In genomic region chr2:200184748-200185574, GRCh38 we compare ENCODE assay signal across 29 cellular contexts.
A peak's percentile ranks its signal among the peaks of the same experiment; 100 is the strongest.
DNase-seq lines count a peak whose midpoint lies in the region; ATAC-seq and TF ChIP-seq lines count a peak whose summit lies in the region.
"Had no signal": no experiment of that assay in that cellular context is flagged by ENCODE, and none has a peak within 500 bp of the region (broad histone marks: within the 10 kb centered on the region; RNA-seq: fewer than 3 reads in every experiment).

No MANE protein-coding gene starts in this region.

- H3K27ac ChIP-seq in neural progenitor cell (no peak overlapping the region), transverse colon (no peak overlapping the region)
- H3K27ac ChIP-seq: breast epithelium, C4-2B, left ventricle myocardium inferior, ovary, right atrium auricular region, SJSA1, tibial nerve, WERI-Rb-1 had no signal

- no peak overlapping the region for H3K4me2 ChIP-seq in neural progenitor cell

- no peak overlapping the region for H2AFZ ChIP-seq in neural progenitor cell (replicated peaks)

- no peak for TF ChIP-seq POLR2A in transverse colon (IDR thresholded peaks at IDR 0.05)

- H3F3A ChIP-seq in neural progenitor cell (ENCODE audit: low read depth): no peaks in the 10 kb centered on the region

- H3K9me3 ChIP-seq in neural progenitor cell (ENCODE audit: low read depth) (no peaks in the 10 kb centered on the region), transverse colon (no peaks in the 10 kb centered on the region)
- H3K9me3 ChIP-seq: breast epithelium, ovary, right atrium auricular region, SJSA1, tibial nerve had no signal

- no peaks in the 10 kb centered on the region for H3K36me3 Mint-ChIP-seq in brain
- no peaks in the 10 kb centered on the region for H3K36me3 Mint-ChIP-seq in neural progenitor cell
- H3K36me3 Mint-ChIP-seq in natural killer cell treated with Interleukin-12 subunit alpha and Interleukin-12 subunit beta and Interleukin-15 and Interleukin-18, amount 100 ng/mL, for 72 hours: no peaks in the 10 kb centered on the region

- H3K27me3 ChIP-seq in neural progenitor cell (no peaks in the 10 kb centered on the region), transverse colon (no peaks in the 10 kb centered on the region)
- H3K27me3 ChIP-seq: breast epithelium, ovary, right atrium auricular region, SJSA1 had no signal

- H3K4me1 Mint-ChIP-seq in brain: peaks cover 44% of the 10 kb centered on the region
- peaks cover 21% of the 10 kb centered on the region for H3K4me1 Mint-ChIP-seq in neural progenitor cell
- H3K4me1 Mint-ChIP-seq in natural killer cell treated with Interleukin-12 subunit alpha and Interleukin-12 subunit beta and Interleukin-15 and Interleukin-18, amount 100 ng/mL, for 72 hours (ENCODE audit: low read depth in 2 of 2): no peaks in the 10 kb centered on the region

- no peak for TF ChIP-seq EP300 in transverse colon (IDR thresholded peaks at IDR 0.05; ENCODE audit: low read depth)

- H4K20me1 ChIP-seq in neural progenitor cell (ENCODE audit: low read depth): no peaks in the 10 kb centered on the region

- DNase-seq in left colon (no peak), neural progenitor cell (ENCODE audit: low spot score) (no peak), transverse colon (no peak), medulla oblongata (ENCODE audit: extremely low spot score) (no peak), 8988T (no peak)
- DNase-seq in natural killer cell treated with Interleukin-12 subunit alpha and Interleukin-12 subunit beta and Interleukin-15 and Interleukin-18, amount 100 ng/mL, for 72 hours (ENCODE audit: low spot score): no peak
- DNase-seq: activated CD4-positive, alpha-beta T cell treated with anti-CD3 and anti-CD28 coated beads for 48 hours; activated CD8-positive, alpha-beta memory T cell treated with anti-CD3 and anti-CD28 coated beads for 24 hours; activated naive CD4-positive, alpha-beta T cell treated with anti-CD3 and anti-CD28 coated beads, Interleukin-2, amount 50 U/mL, for 16 hours; activated T-cell treated with anti-CD3 and anti-CD28 coated beads for 4 hours; COR-L47; DMS53; left ventricle myocardium inferior; MV-4-11; NCI-H1436; NCI-H2107; NCI-H510A; ovary; stimulated activated CD4-positive, alpha-beta T cell treated with anti-CD3 and anti-CD28 coated beads, Interleukin-12 subunit alpha, Interleukin-12 subunit beta, amount 100 ng/mL, for 4 hours; stimulated activated CD4-positive, alpha-beta T cell treated with anti-CD3 and anti-CD28 coated beads, Interleukin-4, amount 100 ng/mL, for 1 hour; T-helper 9 cell; WERI-Rb-1 had no signal

- no peaks in the 10 kb centered on the region for H3K79me2 ChIP-seq in neural progenitor cell (ENCODE audit: low read depth)

- no peak overlapping the region for H3K9ac ChIP-seq in neural progenitor cell

- H3K36me3 ChIP-seq in neural progenitor cell: no peaks in the 10 kb centered on the region
- no peaks in the 10 kb centered on the region for H3K36me3 ChIP-seq in transverse colon
- H3K36me3 ChIP-seq: breast epithelium, left ventricle myocardium inferior, ovary, right atrium auricular region, SJSA1, tibial nerve, WERI-Rb-1 had no signal

- H3K27me3 Mint-ChIP-seq in brain: no peaks in the 10 kb centered on the region
- H3K27me3 Mint-ChIP-seq in neural progenitor cell (ENCODE audit: insufficient read depth, low read depth): peaks cover 4% of the 10 kb centered on the region
- H3K27me3 Mint-ChIP-seq in natural killer cell treated with Interleukin-12 subunit alpha and Interleukin-12 subunit beta and Interleukin-15 and Interleukin-18, amount 100 ng/mL, for 72 hours: peaks cover 9 to 38% of the 10 kb centered on the region in 2 donors

- in situ Hi-C loops in transverse colon (cut with MboI; ENCODE audit: low pct_ligation_motif_present in 1 of 4, low pct_unique_long_range_greater_than_20kb in 1 of 4, low sequenced_read_pairs in 3 of 4): no loop called here

- TF ChIP-seq CTCF in brain (conservative IDR thresholded peaks at IDR 0.05) (no peak), neural progenitor cell (IDR thresholded peaks at IDR 0.05) (no peak), transverse colon (IDR thresholded peaks at IDR 0.05) (no peak)

- intact Hi-C loops in left colon (cut with DNase I, micrococcal nuclease) (no loop called here), transverse colon (cut with DNase I; ENCODE audit: low total_unique reads) (no loop called here)

- ATAC-seq in left colon: peak; percentile 74
- ATAC-seq in natural killer cell treated with Interleukin-12 subunit alpha and Interleukin-12 subunit beta and Interleukin-15 and Interleukin-18, amount 100 ng/mL, for 72 hours: no peak

- H3K4me3 Mint-ChIP-seq in brain (peak overlapping the region in 3 of 5 experiments; percentile 5 to 10 (median 8)), neural progenitor cell (no peak overlapping the region)
- no peak overlapping the region for H3K4me3 Mint-ChIP-seq in natural killer cell treated with Interleukin-12 subunit alpha and Interleukin-12 subunit beta and Interleukin-15 and Interleukin-18, amount 100 ng/mL, for 72 hours

- H3K4me1 ChIP-seq in neural progenitor cell (peaks cover 7% of the 10 kb centered on the region), transverse colon (no peaks in the 10 kb centered on the region)
- H3K4me1 ChIP-seq: breast epithelium, left ventricle myocardium inferior, right atrium auricular region, SJSA1 had no signal

- H3K4me3 ChIP-seq in neural progenitor cell (no peak overlapping the region), transverse colon (no peak overlapping the region)
- H3K4me3 ChIP-seq: breast epithelium, left ventricle myocardium inferior, ovary, right atrium auricular region, SJSA1, tibial nerve had no signal

- peaks cover 0 to 7% (median 0%) of the 10 kb centered on the region in 5 experiments for H3K9me3 Mint-ChIP-seq in brain
- peaks cover 2% of the 10 kb centered on the region for H3K9me3 Mint-ChIP-seq in neural progenitor cell
- H3K9me3 Mint-ChIP-seq in natural killer cell treated with Interleukin-12 subunit alpha and Interleukin-12 subunit beta and Interleukin-15 and Interleukin-18, amount 100 ng/mL, for 72 hours: no peaks in the 10 kb centered on the region
- H3K9me3 Mint-ChIP-seq: activated T-helper 2 cell treated with anti-CD3 and anti-CD28 coated beads, Interferon-gamma antibody, Interleukin-2, Interleukin-4, amounts not matched to agents 10 μg/mL and 5 μg/mL and 100 μg/mL, durations not matched to agents 14 hours and 24 hours and 36 hours had no signal

- 46 to 51% methylated on average over 8 of the region's 8 CpGs for WGBS in transverse colon (ENCODE audit: low coverage in 1 of 2), 2 donors

- H3K27ac Mint-ChIP-seq in brain (peak overlapping the region in 4 of 5 experiments; percentile 0 to 86 (median 30)), neural progenitor cell (peak overlapping the region; percentile 52)
- no peak overlapping the region for H3K27ac Mint-ChIP-seq in natural killer cell treated with Interleukin-12 subunit alpha and Interleukin-12 subunit beta and Interleukin-15 and Interleukin-18, amount 100 ng/mL, for 72 hours
- H3K27ac Mint-ChIP-seq: activated T-helper 2 cell treated with anti-CD3 and anti-CD28 coated beads, Interferon-gamma antibody, Interleukin-2, Interleukin-4, amounts not matched to agents 10 μg/mL and 5 μg/mL and 100 μg/mL, durations not matched to agents 14 hours and 24 hours and 36 hours had no signal

Comparison
In these comparisons a context has a peak if more than half of its experiments do, and no peak if none do; other contexts are left out.
1. H3K27ac Mint-ChIP-seq: peak in brain (4 of 5) and neural progenitor cell (single experiment); none in natural killer cell treated with Interleukin-12 subunit alpha and Interleukin-12 subunit beta and Interleukin-15 and Interleukin-18, amount 100 ng/mL, for 72 hours (0 of 2).
2. H3K4me3 Mint-ChIP-seq: peak in brain (3 of 5); none in neural progenitor cell (single experiment) and natural killer cell treated with Interleukin-12 subunit alpha and Interleukin-12 subunit beta and Interleukin-15 and Interleukin-18, amount 100 ng/mL, for 72 hours (single experiment).